In genomic region chr16:85270365-85270764, GRCh38 we compare ENCODE assay signal across 18 cellular contexts.
"Had no signal": no experiment of that assay in that cellular context is flagged by ENCODE, and none has a peak within 500 bp of the region (broad histone marks: within the 10 kb centered on the region; RNA-seq: fewer than 3 reads in every experiment).

No MANE protein-coding gene starts in this region.

- H3K36me3 ChIP-seq: ovary, suprapubic skin had no signal

- H3K4me1 ChIP-seq: body of pancreas, foreskin keratinocyte, suprapubic skin had no signal

- H3K27ac ChIP-seq: body of pancreas, foreskin keratinocyte, ovary, suprapubic skin, VCaP had no signal

- H3K27me3 Mint-ChIP-seq: naive thymus-derived CD8-positive, alpha-beta T cell had no signal

- H3K9me3 ChIP-seq: body of pancreas, mucosa of descending colon, ovary, suprapubic skin had no signal

- H3K27me3 ChIP-seq: body of pancreas, foreskin keratinocyte, ovary, suprapubic skin had no signal

- DNase-seq: activated CD4-positive, alpha-beta T cell treated with anti-CD3 and anti-CD28 coated beads for 4 hours; activated naive CD4-positive, alpha-beta T cell; body of pancreas; cerebellar nuclear complex; effector memory CD8-positive, alpha-beta T cell; foreskin keratinocyte; head of caudate nucleus; mammary epithelial cell; mucosa of descending colon; naive thymus-derived CD8-positive, alpha-beta T cell; ovary; stimulated activated CD4-positive, alpha-beta T cell treated with anti-CD3 and anti-CD28 coated beads, Interleukin-4, amount 100 ng/mL, for 1 hour; stimulated activated CD8-positive, alpha-beta memory T cell treated with anti-CD3 and anti-CD28 coated beads, Interleukin-4, amount 100 ng/mL, for 48 hours; stimulated activated naive CD8-positive, alpha-beta T cell treated with anti-CD3 and anti-CD28 coated beads, Interleukin-15, Interleukin-2, amounts not matched to agents 100 U/mL and 50 U/mL, for 24 hours had no signal

- H3K36me3 Mint-ChIP-seq: naive thymus-derived CD8-positive, alpha-beta T cell had no signal

- ATAC-seq: body of pancreas; effector memory CD8-positive, alpha-beta T cell; foreskin keratinocyte; mucosa of descending colon; naive thymus-derived CD8-positive, alpha-beta T cell; stimulated activated naive CD8-positive, alpha-beta T cell treated with anti-CD3 and anti-CD28 coated beads, Interleukin-15, Interleukin-2, amounts not matched to agents 100 U/mL and 50 U/mL, for 24 hours had no signal

- H3K27ac Mint-ChIP-seq: activated T-helper 1 cell treated with anti-CD3 and anti-CD28 coated beads, Interleukin-12 subunit alpha, Interleukin-12 subunit beta, Interleukin-2, Interleukin-4 antibody, amounts not matched to agents 30 ng/mL and 10 ng/mL and 1 ng/mL, durations not matched to agents 14 hours and 24 hours and 36 hours; dendritic cell treated with granulocyte-macrophage colony-stimulating factor and Interleukin-4, amounts not matched to agents 40 ng/mL and 50 ng/mL, for 4 days; effector memory CD8-positive, alpha-beta T cell had no signal

- H3K9me3 Mint-ChIP-seq: activated T-helper 1 cell treated with anti-CD3 and anti-CD28 coated beads, Interleukin-12 subunit alpha, Interleukin-12 subunit beta, Interleukin-2, Interleukin-4 antibody, amounts not matched to agents 30 ng/mL and 10 ng/mL and 1 ng/mL, durations not matched to agents 14 hours and 24 hours and 36 hours; dendritic cell treated with granulocyte-macrophage colony-stimulating factor and Interleukin-4, amounts not matched to agents 40 ng/mL and 50 ng/mL, for 4 days; effector memory CD8-positive, alpha-beta T cell; naive thymus-derived CD8-positive, alpha-beta T cell had no signal

- H3K4me3 Mint-ChIP-seq: activated T-helper 1 cell treated with anti-CD3 and anti-CD28 coated beads, Interleukin-12 subunit alpha, Interleukin-12 subunit beta, Interleukin-2, Interleukin-4 antibody, amounts not matched to agents 30 ng/mL and 10 ng/mL and 1 ng/mL, durations not matched to agents 14 hours and 24 hours and 36 hours; dendritic cell treated with granulocyte-macrophage colony-stimulating factor and Interleukin-4, amounts not matched to agents 40 ng/mL and 50 ng/mL, for 4 days; effector memory CD8-positive, alpha-beta T cell; naive thymus-derived CD8-positive, alpha-beta T cell had no signal

- H3K4me3 ChIP-seq: body of pancreas, mucosa of descending colon, ovary, suprapubic skin had no signal
